Comparison of ENCODE assay signal across 9 cellular contexts in the genomic region with DNA sequence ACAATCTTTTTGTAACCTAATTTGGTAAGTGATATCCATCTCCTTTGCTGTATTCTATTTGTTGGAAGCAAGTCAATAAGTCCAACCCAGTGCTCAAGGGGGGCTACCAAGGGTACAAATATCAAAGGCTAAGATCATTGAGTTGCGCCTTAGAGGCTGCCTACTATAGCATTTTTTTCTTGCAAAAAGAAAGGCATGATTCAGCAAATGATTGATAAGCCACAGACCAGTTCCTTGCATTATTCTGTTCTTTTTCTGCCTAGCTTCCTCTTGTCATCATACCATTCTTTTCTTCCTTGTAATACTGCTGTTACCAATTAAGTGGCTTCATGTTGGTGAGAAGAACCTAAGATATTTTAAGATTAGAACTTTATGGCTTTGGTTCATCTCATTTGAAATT. TPM values are rescaled to one million over a fixed set of nuclear protein-coding genes. Genes with fewer than 3 reads are reported as not detected.
"Had no signal": no experiment of that assay in that cellular context is flagged by ENCODE, and none has a peak within 500 bp of the region (broad histone marks: within the 10 kb centered on the region; RNA-seq: fewer than 3 reads in every experiment).

No MANE protein-coding gene starts in this region.

- H2AFZ ChIP-seq: GM23338 had no signal

- FAIRE-seq: H1, H54, HTR-8/SVneo had no signal

- H3K4me2 ChIP-seq: GM23338 had no signal

- DNase-seq: H9, HCEC 1CT, IMR-90, KBM-7 had no signal

- H3K4me3 ChIP-seq: GM23338 had no signal

RNA-seq across cellular contexts. Expression of a gene that starts 29.8 kb away (rescaled TPM):
- total RNA-seq: GM23338, H9, HT-29, IMR-90 had no signal
- polyA plus RNA-seq: GM23338, H1, IMR-90 had no signal
